Comparison of ENCODE assay signal across 37 cellular contexts in the genomic region with DNA sequence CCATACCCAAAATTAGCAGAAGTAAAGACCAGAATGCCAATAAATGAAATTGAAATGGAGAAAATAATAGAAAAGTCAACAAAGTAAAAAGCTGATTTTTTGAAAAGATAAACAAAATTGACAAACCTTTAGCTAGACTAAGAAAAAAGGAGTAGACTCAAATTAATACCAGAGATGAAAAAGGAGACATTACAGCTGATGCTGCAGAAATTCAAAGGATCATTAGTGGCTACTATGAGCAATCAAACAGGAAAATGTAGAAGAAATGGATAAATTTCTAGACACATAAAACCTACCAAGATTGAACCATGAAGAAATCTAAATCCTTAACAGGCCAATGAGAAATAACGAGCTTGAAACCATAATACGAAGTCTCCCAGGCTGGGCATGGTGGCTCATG. TPM values are rescaled to one million over a fixed set of nuclear protein-coding genes. Genes with fewer than 3 reads are reported as not detected.
"Had no signal": no experiment of that assay in that cellular context is flagged by ENCODE, and none has a peak within 500 bp of the region (broad histone marks: within the 10 kb centered on the region; RNA-seq: fewer than 3 reads in every experiment).

No MANE protein-coding gene starts in this region.

- H3K4me3 ChIP-seq: MG63 had no signal

- H3K36me3 ChIP-seq: MG63 had no signal

- DNase-seq: Karpas-422, Kasumi-1, MG63, MM.1S, MV-4-11, NCI-H1048, NCI-H1092, NCI-H1092 treated with DMSO at 0.1 percent for 48 hours, NCI-H1105, NCI-H1105 treated with DMSO at 0.1 percent for 48 hours, NCI-H1417, NCI-H1417 treated with DMSO at 0.1 percent for 48 hours, NCI-H1436, NCI-H1436 treated with DMSO at 0.1 percent for 48 hours, NCI-H146, NCI-H1694, NCI-H1694 treated with DMSO at 0.1 percent for 48 hours, NCI-H187, NCI-H187 treated with DMSO at 0.1 percent for 48 hours, NCI-H1930, NCI-H2029, NCI-H2029 treated with DMSO at 0.1 percent for 48 hours, NCI-H2081, NCI-H2081 treated with DMSO at 0.1 percent for 48 hours, NCI-H2107, NCI-H2171, NCI-H2171 treated with DMSO at 0.1 percent for 48 hours, NCI-H2227 treated with DMSO at 0.1 percent for 48 hours, NCI-H226, NCI-H345, NCI-H446, NCI-H446 treated with DMSO at 0.1 percent for 48 hours, NCI-H510A, NCI-H510A treated with DMSO at 0.1 percent for 48 hours, NCI-H524 had no signal

- H3K27me3 ChIP-seq: MG63 had no signal

- H3K9me3 ChIP-seq: MG63 had no signal

RNA-seq across cellular contexts. Expression of gene INSM2, which starts 34.8 kb away (rescaled TPM):
- total RNA-seq: M059J, NCI-H460 had no signal
